In the genomic region with DNA sequence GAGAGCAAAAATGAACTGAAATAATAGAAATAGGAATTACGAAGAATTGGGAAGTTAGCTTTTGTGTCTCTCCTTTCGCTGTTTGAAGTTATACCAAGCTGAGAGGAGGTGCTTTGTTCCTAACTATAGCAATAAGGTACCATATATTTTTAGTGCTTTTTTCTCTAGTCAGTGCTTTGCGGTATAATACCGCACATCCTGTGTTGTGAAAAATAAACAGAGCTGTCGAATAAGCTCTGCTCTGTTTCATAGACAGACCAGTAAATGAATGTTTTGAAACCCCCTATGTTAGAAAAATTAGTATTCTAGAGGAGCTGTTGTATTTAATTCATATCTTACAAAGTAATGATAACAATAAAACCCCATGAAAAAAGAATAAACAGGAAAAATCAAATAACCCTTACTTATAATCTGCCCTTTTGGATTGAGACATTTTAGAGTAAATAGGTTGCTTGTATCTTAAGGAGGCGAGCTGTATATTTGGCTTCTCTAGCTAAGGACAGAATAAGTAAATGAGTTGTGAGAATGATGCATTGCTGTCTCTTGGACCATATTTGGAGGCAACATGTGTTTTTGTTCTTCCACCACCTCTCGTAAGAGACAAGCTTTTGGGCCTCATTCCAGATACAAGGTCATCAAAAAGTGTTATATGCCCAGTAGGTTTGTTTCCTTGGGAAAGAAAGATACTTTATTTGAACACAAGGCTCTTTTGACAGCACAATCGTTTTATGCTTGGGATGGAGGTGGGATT, we compare ENCODE assay signal across 10 cellular contexts.
DNase-seq lines count a peak whose midpoint lies in the region; ATAC-seq, FAIRE-seq and TF ChIP-seq lines count a peak whose summit lies in the region.
"Had no signal": no experiment of that assay in that cellular context is flagged by ENCODE, and none has a peak within 500 bp of the region (broad histone marks: within the 10 kb centered on the region; RNA-seq: fewer than 3 reads in every experiment).

No MANE protein-coding gene starts in this region.

- no peaks in the 10 kb centered on the region for H3K9me3 ChIP-seq in DOHH2 (ENCODE audit: control insufficient read depth, insufficient read depth, low read length)
- no peaks in the 10 kb centered on the region for H3K9me3 ChIP-seq in A673 (ENCODE audit: low read depth, low read length, poor library complexity, severe bottlenecking)

- CTCF ChIA-PET in A673 (lab: Charles Lee) = no interaction called here

- peak overlapping the region; percentile 14; the same call in 1 of the 2 replicates for H3K4me2 ChIP-seq in DOHH2 (ENCODE audit: low read length)

- H3F3A ChIP-seq in DOHH2 (ENCODE audit: control insufficient read depth, insufficient read depth) = no peaks in the 10 kb centered on the region

- H3K79me2 ChIP-seq in DOHH2 (ENCODE audit: control insufficient read depth, low read length) = peaks cover 7% of the 10 kb centered on the region

- no TSS peak for BruUV-seq in A673 (replicated peaks; lab: Mats Ljungman, UMichigan)

- intact Hi-C loops in A673 (cut with micrococcal nuclease; ENCODE audit: unreplicated experiment) = no loop called here

- H3K27ac ChIP-seq in DOHH2 (ENCODE audit: low read depth, low read length) (no peak overlapping the region), coronary artery (peak overlapping the region in 1 of 2 donors; percentile 52), A673 (ENCODE audit: low read depth, low read length, poor library complexity, severe bottlenecking) (no peak overlapping the region), foreskin keratinocyte (no peak overlapping the region)

- peak; percentile 89 to 94 for ATAC-seq in naive thymus-derived CD8-positive, alpha-beta T cell
- no peak for ATAC-seq in foreskin keratinocyte

- no peak for TF ChIP-seq CTCF in DOHH2 (IDR thresholded peaks at IDR 0.05; ENCODE audit: low read depth, low read length, poor library complexity, severe bottlenecking)
- no peak for TF ChIP-seq CTCF in coronary artery (IDR thresholded peaks at IDR 0.05)
- TF ChIP-seq CTCF in A673 (conservative IDR thresholded peaks at IDR 0.05; ENCODE audit: low read depth, low read length) = no peak
- TF ChIP-seq CTCF in foreskin keratinocyte (conservative IDR thresholded peaks at IDR 0.05) = no peak

- H3K27me3 Mint-ChIP-seq in naive thymus-derived CD8-positive, alpha-beta T cell = no peaks in the 10 kb centered on the region

- H3K9me3 Mint-ChIP-seq in naive thymus-derived CD8-positive, alpha-beta T cell = no peaks in the 10 kb centered on the region
- H3K9me3 Mint-ChIP-seq: activated T-helper 2 cell treated with anti-CD3 and anti-CD28 coated beads, Interferon-gamma antibody, Interleukin-2, Interleukin-4, amounts not matched to agents 10 μg/mL and 5 μg/mL and 100 μg/mL, durations not matched to agents 14 hours and 24 hours and 36 hours had no signal

- H3K27ac Mint-ChIP-seq in naive thymus-derived CD8-positive, alpha-beta T cell = peak overlapping the region; percentile 1 to 93 (median 65)
- H3K27ac Mint-ChIP-seq: activated T-helper 2 cell treated with anti-CD3 and anti-CD28 coated beads, Interferon-gamma antibody, Interleukin-2, Interleukin-4, amounts not matched to agents 10 μg/mL and 5 μg/mL and 100 μg/mL, durations not matched to agents 14 hours and 24 hours and 36 hours had no signal

- no peak for TF ChIP-seq POLR2A in GM12891 (IDR thresholded peaks at IDR 0.05; ENCODE audit: low read depth, low read length)

- peaks cover 24% of the 10 kb centered on the region for H3K4me1 ChIP-seq in DOHH2 (ENCODE audit: control insufficient read depth, low read length)
- H3K4me1 ChIP-seq in A673 (ENCODE audit: insufficient read depth, low read length, poor library complexity, severe bottlenecking) = no peaks in the 10 kb centered on the region
- H3K4me1 ChIP-seq in foreskin keratinocyte = peaks cover 39% of the 10 kb centered on the region

- peaks cover 5% of the 10 kb centered on the region; the same call in 1 of the 2 replicates for H4K20me1 ChIP-seq in DOHH2 (ENCODE audit: control insufficient read depth, insufficient read depth, low read depth, low read length)

- POLR2A ChIA-PET in naive thymus-derived CD8-positive, alpha-beta T cell (lab: Charles Lee) = interaction anchor here (0.6 to 3.2 kb wide), 9 partner anchors 82 to 520 kb away, joined by 3 to 20 read pairs (median 4); partner anchors contain the start of genes MAP4K4 and RNF149
- POLR2A ChIA-PET in A673 (lab: Charles Lee; ENCODE audit: low non-redundant PET) = no interaction called here

- H3K27me3 ChIP-seq in DOHH2 (ENCODE audit: control insufficient read depth, low read length) (no peaks in the 10 kb centered on the region), A673 (replicated peaks; ENCODE audit: insufficient read depth, low read depth, low read length, poor library complexity) (no peaks in the 10 kb centered on the region), foreskin keratinocyte (no peaks in the 10 kb centered on the region)

- DNase-seq in MV-4-11 (lab: John Stamatoyannopoulos, UW) = peak; percentile 39
- DNase-seq in coronary artery (ENCODE audit: low spot score) = no peak
- peak in 5 of 10 donors; percentile 32 to 78 (median 64) for DNase-seq in naive thymus-derived CD8-positive, alpha-beta T cell
- DNase-seq in A673 (ENCODE audit: low spot score) = no peak
- no peak for DNase-seq in foreskin keratinocyte
- no peak for DNase-seq in GM12891 (ENCODE audit: insufficient read length, low spot score)
- no peak for DNase-seq in hepatic stellate cell (ENCODE audit: low spot score)
- DNase-seq: NCI-H2081 had no signal

- peaks cover 88% of the 10 kb centered on the region for H3K36me3 ChIP-seq in DOHH2 (ENCODE audit: control insufficient read depth, low read length)
- H3K36me3 ChIP-seq in A673 (ENCODE audit: insufficient read depth, low read length, poor library complexity, severe bottlenecking) = peaks cover 40% of the 10 kb centered on the region

- H3K4me1 Mint-ChIP-seq in naive thymus-derived CD8-positive, alpha-beta T cell = peaks cover 39 to 71% (median 68%) of the 10 kb centered on the region in 4 donors

- peaks cover 0 to 54% (median 18%) of the 10 kb centered on the region in 3 donors for H3K36me3 Mint-ChIP-seq in naive thymus-derived CD8-positive, alpha-beta T cell

- no peak for FAIRE-seq in GM12891 (lab: Jason Lieb, UNC)

- peak overlapping the region in 9 of 10 donors; percentile 41 to 73 (median 53) for H3K4me3 Mint-ChIP-seq in naive thymus-derived CD8-positive, alpha-beta T cell

- no peak overlapping the region for H3K4me3 ChIP-seq in DOHH2 (ENCODE audit: low read length)
- peak overlapping the region; percentile 33 for H3K4me3 ChIP-seq in coronary artery
- no peak overlapping the region for H3K4me3 ChIP-seq in A673 (ENCODE audit: low read depth, low read length, poor library complexity, severe bottlenecking)

- no peaks in the 10 kb centered on the region for H3K9me2 ChIP-seq in DOHH2 (replicated peaks; ENCODE audit: control insufficient read depth, low read length)

TF ChIP-seq in GM12891, 5 proteins besides CTCF, POLR2A, EP300 and RAD21:
- TF ChIP-seq PAX5 (IDR thresholded peaks at IDR 0.05; ENCODE audit: insufficient read depth, low read length, severe bottlenecking) (no peak), POLR2AphosphoS5 (IDR thresholded peaks at IDR 0.05; ENCODE audit: low read depth, low read length) (no peak), TAF1 (IDR thresholded peaks at IDR 0.05; ENCODE audit: low read depth, low read length) (no peak), SPI1 (IDR thresholded peaks at IDR 0.05; ENCODE audit: low read depth, low read length) (no peak), POU2F2 (IDR thresholded peaks at IDR 0.05; ENCODE audit: low read depth, low read length) (no peak)
